ENCODE assay signal across 13 cellular contexts in genomic region chr14:28057286-28058011, GRCh38.
DNase-seq lines count a peak whose midpoint lies in the region; ATAC-seq, FAIRE-seq and TF ChIP-seq lines count a peak whose summit lies in the region.
"Had no signal": no experiment of that assay in that cellular context is flagged by ENCODE, and none has a peak within 500 bp of the region (broad histone marks: within the 10 kb centered on the region; RNA-seq: fewer than 3 reads in every experiment).

No MANE protein-coding gene starts in this region.

- dilution Hi-C loops in endothelial cell of umbilical vein (cut with MboI; ENCODE audit: extremely low pct_ligation_motif_present, low sequenced_read_pairs): no loop called here

- TF ChIP-seq CTCF in endothelial cell of umbilical vein (IDR thresholded peaks at IDR 0.05; ENCODE audit: extremely low read depth in 1 of 2, insufficient read depth in 1 of 2, low read depth in 1 of 2, low read length in 2 of 2) (no peak), pancreas (IDR thresholded peaks at IDR 0.05) (no peak)

- H3K27me3 ChIP-seq in endothelial cell of umbilical vein (ENCODE audit: control insufficient read depth in 2 of 2, insufficient read depth in 2 of 2, low read length in 2 of 2): no peaks in the 10 kb centered on the region
- no peaks in the 10 kb centered on the region for H3K27me3 ChIP-seq in pancreas
- no peaks in the 10 kb centered on the region for H3K27me3 ChIP-seq in HAP-1 (ENCODE audit: low read depth)

- peak; percentile 31 to 80 (median 56) for ATAC-seq in pancreas

- peak overlapping the region; percentile 17 for H3K4me2 ChIP-seq in endothelial cell of umbilical vein (ENCODE audit: insufficient read depth, low read length)

- no TSS peak for BruUV-seq in endothelial cell of umbilical vein (replicated peaks; lab: Mats Ljungman, UMichigan)

- no peak overlapping the region for H3K9ac ChIP-seq in endothelial cell of umbilical vein (replicated peaks; ENCODE audit: extremely low read depth, insufficient read depth, low read length)

- no peak for FAIRE-seq in endothelial cell of umbilical vein (lab: Jason Lieb, UNC)
- no peak for FAIRE-seq in pancreas (lab: Jason Lieb, UNC)
- FAIRE-seq: G401.6 had no signal

- no peak overlapping the region for H3K27ac ChIP-seq in endothelial cell of umbilical vein (ENCODE audit: insufficient read depth, low read depth, low read length)
- no peak overlapping the region for H3K27ac ChIP-seq in pancreas
- H3K27ac ChIP-seq: prostate gland had no signal

- no peak overlapping the region for H3K4me3 ChIP-seq in endothelial cell of umbilical vein (replicated peaks in 1 of 3; ENCODE audit: insufficient read depth in 1 of 3, low read depth in 1 of 3, low read length in 3 of 3)
- H3K4me3 ChIP-seq in pancreas: peak overlapping the region in 3 of 4 donors; percentile 6 to 27 (median 10)
- no peak overlapping the region for H3K4me3 ChIP-seq in HAP-1
- H3K4me3 ChIP-seq: prostate gland had no signal

- no peak for TF ChIP-seq POLR2A in endothelial cell of umbilical vein (IDR thresholded peaks at IDR 0.05; ENCODE audit: low read depth, low read length)

- H3K9me3 ChIP-seq in endothelial cell of umbilical vein (replicated peaks; ENCODE audit: control insufficient read depth, insufficient read depth, low read length) (no peaks in the 10 kb centered on the region), pancreas (no peaks in the 10 kb centered on the region), HAP-1 (no peaks in the 10 kb centered on the region)
- H3K9me3 ChIP-seq: prostate gland had no signal

- no peaks in the 10 kb centered on the region for H3K4me1 ChIP-seq in endothelial cell of umbilical vein (ENCODE audit: control insufficient read depth, extremely low read depth, insufficient read depth, low read length)
- H3K4me1 ChIP-seq in pancreas: no peaks in the 10 kb centered on the region
- no peaks in the 10 kb centered on the region for H3K4me1 ChIP-seq in HAP-1
- H3K4me1 ChIP-seq: prostate gland had no signal

- no peaks in the 10 kb centered on the region for H3K36me3 ChIP-seq in endothelial cell of umbilical vein (ENCODE audit: control insufficient read depth in 2 of 2, extremely low read depth in 1 of 2, insufficient read depth in 2 of 2, low read length in 2 of 2)
- no peaks in the 10 kb centered on the region for H3K36me3 ChIP-seq in pancreas
- no peaks in the 10 kb centered on the region for H3K36me3 ChIP-seq in HAP-1 (replicated peaks)
- H3K36me3 ChIP-seq: prostate gland had no signal

- no peaks in the 10 kb centered on the region for H3K79me2 ChIP-seq in endothelial cell of umbilical vein (ENCODE audit: control insufficient read depth, insufficient read depth, low read length)

- in situ Hi-C loops in HAP-1 (cut with MboI; ENCODE audit: low sequenced_read_pairs): no loop called here

- H3K9me1 ChIP-seq in endothelial cell of umbilical vein (replicated peaks; ENCODE audit: control insufficient read depth, extremely low read depth, insufficient read depth, low read length): no peaks in the 10 kb centered on the region

- POLR2A ChIA-PET in endothelial cell of umbilical vein (lab: Charles Lee): no interaction called here

- WGBS in pancreas, 2 donors: 17 to 24% methylated on average over 3 of the region's 3 CpGs

- intact Hi-C loops in endothelial cell of umbilical vein (cut with micrococcal nuclease): no loop called here
- intact Hi-C loops in pancreas (cut with DNase I): no loop called here

- DNase-seq in HCEC 1CT: peak; percentile 7
- peak; percentile 91 for DNase-seq in OCI-M1 (lab: John Stamatoyannopoulos, UW)
- DNase-seq in endothelial cell of umbilical vein (ENCODE audit: low read depth, low spot score): peak; percentile 4
- DNase-seq in pancreas: no peak
- no peak for DNase-seq in LoVo (ENCODE audit: low spot score)
- no peak for DNase-seq in NCI-H146 treated with DMSO at 0.1 percent for 48 hours (lab: John Stamatoyannopoulos, UW; ENCODE audit: unreplicated experiment)
- no peak for DNase-seq in HAP-1 (ENCODE audit: low spot score in 2 of 2)
- DNase-seq: activated CD4-positive, CD25-positive, alpha-beta regulatory T cell; activated naive CD4-positive, alpha-beta T cell treated with anti-CD3 and anti-CD28 coated beads, Interleukin-2, amount 50 U/mL, for 16 hours; effector CD4-positive, alpha-beta T cell; NK-92 treated with Interleukin-12 subunit alpha and Interleukin-12 subunit beta, amount 100 ng/mL, for 24 hours had no signal

- no peaks in the 10 kb centered on the region for H4K20me1 ChIP-seq in endothelial cell of umbilical vein (replicated peaks; ENCODE audit: control insufficient read depth, extremely low read depth, insufficient read depth, low read length)

- peak overlapping the region; percentile 35 for H2AFZ ChIP-seq in endothelial cell of umbilical vein (ENCODE audit: low read depth, low read length)

- CTCF ChIA-PET in endothelial cell of umbilical vein (lab: Charles Lee): no interaction called here

TF ChIP-seq in endothelial cell of umbilical vein, 7 proteins besides CTCF, POLR2A, EP300 and RAD21:
- TF ChIP-seq MYC (IDR thresholded peaks at IDR 0.05; ENCODE audit: low read depth, low read length) (no peak), GATA2 (IDR thresholded peaks at IDR 0.05; ENCODE audit: insufficient read depth, insufficient read length, low read depth, low read length) (no peak), EZH2 (IDR thresholded peaks at IDR 0.05; ENCODE audit: borderline replicate concordance, low read depth, low read length, severe bottlenecking) (no peak)

Comparison
In these comparisons a context has a peak if more than half of its experiments do, and no peak if none do; other contexts are left out.
1. DNase-seq: peak in HCEC 1CT (single experiment), OCI-M1 (single experiment) and endothelial cell of umbilical vein (single experiment); none in pancreas (0 of 6), LoVo (single experiment), NCI-H146 treated with DMSO at 0.1 percent for 48 hours (single experiment) and HAP-1 (0 of 2).
2. H3K4me3 ChIP-seq: peak in pancreas (3 of 4); none in endothelial cell of umbilical vein (0 of 3) and HAP-1 (single experiment).